In genomic region chr9:136297016-136297691, GRCh38 we compare ENCODE assay signal across 1 cellular context.
TF ChIP-seq lines count a peak whose summit lies in the region.

No MANE protein-coding gene starts in this region.

TF ChIP-seq in HCT116, 20 proteins besides CTCF, POLR2A, EP300 and RAD21 (continued from another document):
- TF ChIP-seq YY1 (IDR thresholded peaks at IDR 0.05; ENCODE audit: extremely low read depth, insufficient replicate concordance, low read depth, low read length): no peak
- no peak for TF ChIP-seq SRF (IDR thresholded peaks at IDR 0.05; ENCODE audit: low read depth)
- no peak for TF ChIP-seq SP1 (IDR thresholded peaks at IDR 0.05; ENCODE audit: low read depth)
- TF ChIP-seq ZNF274 (IDR thresholded peaks at IDR 0.05; ENCODE audit: low read depth, low read length): no peak
- TF ChIP-seq CBX3 (IDR thresholded peaks at IDR 0.05; ENCODE audit: low read depth): no peak
- TF ChIP-seq MAX (IDR thresholded peaks at IDR 0.05): no peak
- TF ChIP-seq REST (IDR thresholded peaks at IDR 0.05; ENCODE audit: low read depth): no peak
- TF ChIP-seq JUND (IDR thresholded peaks at IDR 0.05): no peak
- TF ChIP-seq POLR2AphosphoS5 (IDR thresholded peaks at IDR 0.05; ENCODE audit: low read depth, low read length): no peak
- no peak for TF ChIP-seq EZH2 (IDR thresholded peaks at IDR 0.05)
- TF ChIP-seq TCF7L2 (IDR thresholded peaks at IDR 0.05; ENCODE audit: borderline replicate concordance, extremely low read depth, insufficient read depth, insufficient read length): no peak
